In genomic region chr17:78208486-78208885, GRCh38 we compare ENCODE assay signal across 1 cellular context.
TF ChIP-seq lines count a peak whose summit lies in the region.

No MANE protein-coding gene starts in this region.

TF ChIP-seq in HepG2, 621 proteins besides CTCF, POLR2A, EP300 and RAD21:
- TF ChIP-seq POLR2AphosphoS5 (IDR thresholded peaks at IDR 0.05; ENCODE audit: low read depth, low read length) = peak; percentile 37; the same call in 1 of the 2 replicates
- no peak for TF ChIP-seq ZNF343 (CRISPR knock-in tag; IDR thresholded peaks at IDR 0.05)
